Comparison of ENCODE assay signal across 2 cellular contexts in genomic region chr6:151430886-151431285, GRCh38.
TF ChIP-seq lines count a peak whose summit lies in the region.

No MANE protein-coding gene starts in this region.

TF ChIP-seq in SK-N-SH treated with all-trans-retinoic acid at 6 μM for 48 hours, 23 proteins besides CTCF, POLR2A, EP300 and RAD21:
- TF ChIP-seq PPARA (CRISPR knock-in tag; IDR thresholded peaks at IDR 0.05; ENCODE audit: borderline replicate concordance) (no peak), ZFP3 (CRISPR knock-in tag; IDR thresholded peaks at IDR 0.05) (no peak), CSRNP3 (CRISPR knock-in tag; IDR thresholded peaks at IDR 0.05) (no peak), ZNF8 (CRISPR knock-in tag; IDR thresholded peaks at IDR 0.05) (no peak), ISL1 (CRISPR knock-in tag; IDR thresholded peaks at IDR 0.05) (no peak), SNAI2 (CRISPR knock-in tag; IDR thresholded peaks at IDR 0.05) (no peak), TSHZ2 (CRISPR knock-in tag; IDR thresholded peaks at IDR 0.05) (no peak), TOX (CRISPR knock-in tag; IDR thresholded peaks at IDR 0.05; ENCODE audit: borderline replicate concordance) (no peak), PATZ1 (CRISPR knock-in tag; IDR thresholded peaks at IDR 0.05; ENCODE audit: borderline replicate concordance) (no peak), ZFP30 (CRISPR knock-in tag; IDR thresholded peaks at IDR 0.05) (no peak), CREB5 (CRISPR knock-in tag; IDR thresholded peaks at IDR 0.05; ENCODE audit: low read depth) (no peak), BACH2 (CRISPR knock-in tag; IDR thresholded peaks at IDR 0.05; ENCODE audit: borderline replicate concordance) (no peak), ZNF70 (CRISPR knock-in tag; IDR thresholded peaks at IDR 0.05) (no peak), GLIS3 (CRISPR knock-in tag; IDR thresholded peaks at IDR 0.05) (no peak), TCF4 (CRISPR knock-in tag; IDR thresholded peaks at IDR 0.05; ENCODE audit: borderline replicate concordance) (no peak), ZNF565 (CRISPR knock-in tag; conservative IDR thresholded peaks at IDR 0.05; ENCODE audit: low read depth) (no peak)

TF ChIP-seq in SK-N-SH, 30 proteins besides CTCF, POLR2A, EP300 and RAD21:
- TF ChIP-seq YY1 (IDR thresholded peaks at IDR 0.05; ENCODE audit: low read depth): no peak
